ENCODE assay signal across 8 cellular contexts in the genomic region with DNA sequence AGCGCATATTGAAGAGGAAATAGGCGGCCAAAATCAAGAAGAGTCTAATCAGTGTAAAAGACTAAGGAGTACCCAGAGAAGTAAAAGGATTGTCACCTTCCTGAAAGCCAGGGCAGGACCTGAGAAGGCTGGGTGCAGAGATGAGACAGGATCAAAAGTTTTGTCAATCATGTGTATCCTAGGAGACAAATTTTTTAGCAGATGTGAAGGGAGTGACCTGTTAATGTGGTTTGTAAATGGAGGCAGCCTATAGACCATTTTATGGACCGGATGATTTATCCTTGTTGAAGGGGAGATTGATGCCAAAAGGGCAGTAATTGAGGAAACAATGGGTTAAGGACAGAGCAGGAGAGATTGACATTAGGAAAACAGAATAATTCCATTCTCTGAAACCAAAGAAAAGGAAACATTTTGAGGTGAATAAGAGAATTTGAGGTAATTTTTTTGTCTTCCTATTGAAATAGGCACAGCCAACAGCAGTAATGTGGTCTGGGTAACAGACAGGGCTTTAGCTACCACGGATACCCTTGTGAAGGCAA. TPM values are rescaled to one million over a fixed set of nuclear protein-coding genes. Genes with fewer than 3 reads are reported as not detected.
A peak's percentile ranks its signal among the peaks of the same experiment; 100 is the strongest.
DNase-seq lines count a peak whose midpoint lies in the region; ATAC-seq, FAIRE-seq and TF ChIP-seq lines count a peak whose summit lies in the region.

No MANE protein-coding gene starts in this region.

- no peaks in the 10 kb centered on the region for H3K27me3 ChIP-seq in effector memory CD4-positive, alpha-beta T cell (replicated peaks; ENCODE audit: control insufficient read depth, insufficient read depth, low read length, poor library complexity, severe bottlenecking)
- no peaks in the 10 kb centered on the region for H3K27me3 ChIP-seq in skeletal muscle satellite cell (ENCODE audit: control insufficient read depth, insufficient read depth, low read length)
- H3K27me3 ChIP-seq in pancreas, result no peaks in the 10 kb centered on the region

- H3K4me3 ChIP-seq in LNCaP clone FGC (ENCODE audit: low read depth, low read length) (peak overlapping the region; percentile 90), skeletal muscle satellite cell (ENCODE audit: low read length) (peak overlapping the region; percentile 76), pancreas (peak overlapping the region in 1 of 4 donors; percentile 57)
- H3K4me3 ChIP-seq in effector memory CD4-positive, alpha-beta T cell (ENCODE audit: insufficient read depth, low read depth, low read length, poor library complexity, severe bottlenecking), result peak overlapping the region; percentile 68

- peak overlapping the region; percentile 75 for H3K4me2 ChIP-seq in skeletal muscle satellite cell (ENCODE audit: low read length)

- intact Hi-C loops in pancreas (cut with DNase I), result no loop called here

- no peaks in the 10 kb centered on the region for H3K9me3 ChIP-seq in effector memory CD4-positive, alpha-beta T cell (ENCODE audit: control insufficient read depth, low read length)
- H3K9me3 ChIP-seq in skeletal muscle satellite cell (replicated peaks; ENCODE audit: low read length) (no peaks in the 10 kb centered on the region), pancreas (no peaks in the 10 kb centered on the region)

- no peak for DNase-seq in activated naive CD4-positive, alpha-beta T cell treated with anti-CD3 and anti-CD28 coated beads, Interleukin-2, amount 10 ng/mL, durations not matched to agents 7 days and 5 days
- DNase-seq in activated naive CD4-positive, alpha-beta T cell (lab: John Stamatoyannopoulos, UW), result no peak
- no peak for DNase-seq in LNCaP clone FGC (ENCODE audit: low read depth)
- no peak for DNase-seq in effector memory CD4-positive, alpha-beta T cell
- no peak for DNase-seq in pancreas
- no peak for DNase-seq in stimulated activated CD4-positive, alpha-beta T cell treated with anti-CD3 and anti-CD28 coated beads, Interleukin-12 subunit alpha, Interleukin-12 subunit beta, amount 100 ng/mL, for 4 hours
- DNase-seq in HuH-7.5 (ENCODE audit: low spot score), result no peak

- H3K36me3 ChIP-seq in effector memory CD4-positive, alpha-beta T cell (ENCODE audit: control insufficient read depth, insufficient read depth, low read length), result no peaks in the 10 kb centered on the region
- H3K36me3 ChIP-seq in skeletal muscle satellite cell (ENCODE audit: insufficient read depth, low read length) (no peaks in the 10 kb centered on the region), pancreas (no peaks in the 10 kb centered on the region)

- peaks cover 72% of the 10 kb centered on the region for H3K4me1 Mint-ChIP-seq in activated naive CD4-positive, alpha-beta T cell treated with anti-CD3 and anti-CD28 coated beads, Interleukin-2, amount 10 ng/mL, durations not matched to agents 7 days and 5 days

- H3K27ac ChIP-seq in effector memory CD4-positive, alpha-beta T cell (ENCODE audit: insufficient read depth, low read length, poor library complexity, severe bottlenecking), result peak overlapping the region; percentile 99
- no peak overlapping the region for H3K27ac ChIP-seq in pancreas

- peak overlapping the region; percentile 94 for H3K9ac ChIP-seq in skeletal muscle satellite cell (ENCODE audit: low read depth, low read length)

- no peak for ATAC-seq in pancreas

- peaks cover 47% of the 10 kb centered on the region for H3K36me3 Mint-ChIP-seq in activated naive CD4-positive, alpha-beta T cell treated with anti-CD3 and anti-CD28 coated beads, Interleukin-2, amount 10 ng/mL, durations not matched to agents 7 days and 5 days

- FAIRE-seq in pancreas (lab: Jason Lieb, UNC), result no peak

- CTCF ChIA-PET in activated naive CD4-positive, alpha-beta T cell treated with anti-CD3 and anti-CD28 coated beads, Interleukin-2, amount 10 ng/mL, durations not matched to agents 7 days and 5 days (lab: Charles Lee), result interaction anchor here (2.0 kb wide), 1 partner anchor 25 kb away, joined by 7 read pairs; no protein-coding TSS in a partner anchor

- TF ChIP-seq CTCF in LNCaP clone FGC (IDR thresholded peaks at IDR 0.05; ENCODE audit: control insufficient read depth, extremely low read depth, insufficient read depth), result no peak
- TF ChIP-seq CTCF in pancreas (IDR thresholded peaks at IDR 0.05), result no peak

- peak overlapping the region; percentile 95 for H3K4me3 Mint-ChIP-seq in activated naive CD4-positive, alpha-beta T cell treated with anti-CD3 and anti-CD28 coated beads, Interleukin-2, amount 10 ng/mL, durations not matched to agents 7 days and 5 days

- peaks cover 11% of the 10 kb centered on the region for H3K4me1 ChIP-seq in effector memory CD4-positive, alpha-beta T cell (ENCODE audit: control insufficient read depth, insufficient read depth, low read length, poor library complexity, severe bottlenecking)
- peaks cover 30% of the 10 kb centered on the region for H3K4me1 ChIP-seq in skeletal muscle satellite cell (ENCODE audit: control insufficient read depth, insufficient read depth, low read length)
- H3K4me1 ChIP-seq in pancreas, result peaks cover 4 to 9% (median 5%) of the 10 kb centered on the region in 3 donors

- no peaks in the 10 kb centered on the region for H3K9me3 Mint-ChIP-seq in activated naive CD4-positive, alpha-beta T cell treated with anti-CD3 and anti-CD28 coated beads, Interleukin-2, amount 10 ng/mL, durations not matched to agents 7 days and 5 days

- no peaks in the 10 kb centered on the region for H3K27me3 Mint-ChIP-seq in activated naive CD4-positive, alpha-beta T cell treated with anti-CD3 and anti-CD28 coated beads, Interleukin-2, amount 10 ng/mL, durations not matched to agents 7 days and 5 days

- WGBS in pancreas, 2 donors, result 3 to 4% methylated on average over 4 of the region's 4 CpGs

- peak overlapping the region; percentile 97 for H3K27ac Mint-ChIP-seq in activated naive CD4-positive, alpha-beta T cell treated with anti-CD3 and anti-CD28 coated beads, Interleukin-2, amount 10 ng/mL, durations not matched to agents 7 days and 5 days

RNA-seq across cellular contexts. Expression of gene NDC80, which starts 0.9 kb away (rescaled TPM):
- 16.7 and 19.9 TPM in 2 replicates for total RNA-seq in skeletal muscle satellite cell (2012; rRNA removed)
- total RNA-seq in pancreas, result 1 to 10 TPM in 1 of 6 donors, under 1 TPM in 3, not detected in 2; 0.06 to 1.5 (median 0.59) TPM
- polyA plus RNA-seq in pancreas, result under 1 TPM; 0.09 to 0.87 TPM

RNA-seq across cellular contexts. Expression of gene METTL4, which starts 0.9 kb away (rescaled TPM):
- total RNA-seq in skeletal muscle satellite cell (2012; rRNA removed), result 4.6 and 9.4 TPM in 2 replicates
- total RNA-seq in pancreas, result 1 to 10 TPM; 1.9 to 5.8 (median 2.8) TPM
- 1 to 10 TPM; 2.8 to 6.3 TPM for polyA plus RNA-seq in pancreas
